ENCODE assay signal across 18 cellular contexts in the genomic region with DNA sequence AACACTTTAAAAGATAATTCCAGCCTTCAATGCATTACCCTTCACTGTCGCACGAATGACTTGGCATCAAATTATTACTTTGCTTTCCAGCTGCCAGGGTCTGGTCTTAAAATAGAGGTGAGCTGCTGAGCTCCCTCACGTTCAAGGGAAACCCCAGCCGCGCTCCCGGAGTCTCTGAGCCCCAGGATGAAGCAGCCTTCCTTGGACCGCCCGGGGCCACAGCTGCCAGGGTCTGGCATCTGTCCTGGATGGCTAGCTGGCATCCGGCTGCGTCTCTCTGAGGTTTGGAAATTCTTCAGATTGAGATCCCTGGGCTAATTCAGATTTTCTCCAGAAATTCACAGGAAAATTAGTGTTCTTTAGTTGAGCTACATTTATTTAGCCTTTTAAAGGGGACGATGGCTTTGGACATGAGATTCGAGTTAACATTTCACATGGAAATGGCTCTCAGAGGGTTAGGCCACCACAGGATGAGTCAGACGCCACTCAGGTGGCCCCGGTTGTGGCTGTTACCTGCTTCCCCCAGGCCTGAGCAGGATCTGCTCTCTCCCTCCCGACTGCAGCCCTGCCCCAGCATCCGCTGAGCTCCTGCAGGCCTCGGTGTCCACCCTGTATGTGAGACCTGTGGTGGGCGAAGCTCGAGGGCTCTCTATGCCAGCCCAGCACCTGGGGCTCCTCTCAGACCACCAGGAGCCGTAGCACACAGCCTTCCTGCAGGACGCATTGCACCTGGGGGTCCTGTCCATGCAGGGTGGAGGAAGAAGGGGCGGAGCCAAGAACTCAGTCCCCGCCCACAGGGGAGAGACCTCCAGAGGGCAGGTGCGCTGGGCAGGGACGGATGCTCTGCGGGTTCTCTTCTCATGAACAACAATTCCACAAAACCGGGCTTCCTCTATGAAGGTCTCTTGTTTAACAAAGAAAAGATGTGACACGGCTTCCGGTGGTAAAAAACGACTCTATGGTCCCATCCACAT.
A peak's percentile ranks its signal among the peaks of the same experiment; 100 is the strongest.
DNase-seq lines count a peak whose midpoint lies in the region; ATAC-seq and TF ChIP-seq lines count a peak whose summit lies in the region.
"Had no signal": no experiment of that assay in that cellular context is flagged by ENCODE, and none has a peak within 500 bp of the region (broad histone marks: within the 10 kb centered on the region; RNA-seq: fewer than 3 reads in every experiment).

No MANE protein-coding gene starts in this region.

- H3K27ac Mint-ChIP-seq in WTC11, result no peak overlapping the region
- H3K27ac Mint-ChIP-seq: B cell; CD4-positive, alpha-beta T cell had no signal

- in situ Hi-C loops in gastrocnemius medialis (cut with MboI; ENCODE audit: low sequenced_read_pairs in 4 of 4), result no loop called here

- H3K36me3 Mint-ChIP-seq in WTC11, result peaks cover 4% of the 10 kb centered on the region; the same call in 1 of the 2 replicates

- H3K4me1 Mint-ChIP-seq in WTC11, result no peaks in the 10 kb centered on the region
- H3K4me1 Mint-ChIP-seq: B cell had no signal

- H3K4me3 Mint-ChIP-seq in WTC11, result no peak overlapping the region
- H3K4me3 Mint-ChIP-seq: B cell; CD4-positive, alpha-beta T cell had no signal

- H3K27ac ChIP-seq in gastrocnemius medialis, result peak overlapping the region; percentile 43 to 60 (median 54)
- H3K27ac ChIP-seq: PC-9 had no signal

- intact Hi-C loops in gastrocnemius medialis (cut with DNase I; ENCODE audit: low total_unique reads), result no loop called here

- TF ChIP-seq CTCF in WTC11 (IDR thresholded peaks at IDR 0.05), result no peak
- no peak for TF ChIP-seq CTCF in gastrocnemius medialis (IDR thresholded peaks at IDR 0.05 in 4 of 5, conservative IDR thresholded peaks at IDR 0.05 in 1 of 5)

- H3K9me3 ChIP-seq in MG63 (no peaks in the 10 kb centered on the region), gastrocnemius medialis (no peaks in the 10 kb centered on the region)

- POLR2A ChIA-PET in WTC11 (lab: Charles Lee), result no interaction called here

- H3K4me1 ChIP-seq in gastrocnemius medialis, result no peaks in the 10 kb centered on the region

- no peaks in the 10 kb centered on the region for H3K27me3 ChIP-seq in MG63
- H3K27me3 ChIP-seq in gastrocnemius medialis, result no peaks in the 10 kb centered on the region

- TF ChIP-seq POLR2A in gastrocnemius medialis (IDR thresholded peaks at IDR 0.05), result no peak

- ATAC-seq in WTC11 (peak; percentile 59), gastrocnemius medialis (peak in 1 of 2 donors; percentile 38), HG03571 (IDR thresholded peaks at IDR 0.05; ENCODE audit: unreplicated experiment) (no peak), GM21423 (IDR thresholded peaks at IDR 0.05; ENCODE audit: unreplicated experiment) (no peak), GM21390 (IDR thresholded peaks at IDR 0.05; ENCODE audit: unreplicated experiment) (no peak)
- ATAC-seq: K562 had no signal

- no peaks in the 10 kb centered on the region for H3K27me3 Mint-ChIP-seq in WTC11 (ENCODE audit: low read depth)
- H3K27me3 Mint-ChIP-seq: B cell; CD4-positive, alpha-beta T cell had no signal

- H3K4me3 ChIP-seq in MG63 (no peak overlapping the region), gastrocnemius medialis (no peak overlapping the region)
- H3K4me3 ChIP-seq: K562, PC-9 had no signal

- H3K9me3 Mint-ChIP-seq in WTC11, result no peaks in the 10 kb centered on the region
- H3K9me3 Mint-ChIP-seq: CD4-positive, alpha-beta T cell had no signal

- CTCF ChIA-PET in WTC11 (lab: Charles Lee), result no interaction called here

- DNase-seq in MG63 (peak; percentile 79), WTC11 (ENCODE audit: low spot score) (peak; percentile 44), medulla oblongata (ENCODE audit: extremely low spot score) (peak; percentile 51), gastrocnemius medialis (peak in 1 of 2 donors; percentile 56)
- DNase-seq: CD4-positive, alpha-beta T cell; EL; HCEC 1CT; MV-4-11; NCI-H1417 treated with DMSO at 0.1 percent for 48 hours; NCI-H1930; NCI-H2171; NCI-H748 treated with DMSO at 0.1 percent for 48 hours; PC-9 had no signal

- H3K36me3 ChIP-seq in MG63 (peaks cover 3% of the 10 kb centered on the region), gastrocnemius medialis (peaks cover 3 to 74% of the 10 kb centered on the region in 2 donors)

TF ChIP-seq in WTC11, 78 proteins besides CTCF, POLR2A, EP300 and RAD21:
- TF ChIP-seq, protein P1, sequence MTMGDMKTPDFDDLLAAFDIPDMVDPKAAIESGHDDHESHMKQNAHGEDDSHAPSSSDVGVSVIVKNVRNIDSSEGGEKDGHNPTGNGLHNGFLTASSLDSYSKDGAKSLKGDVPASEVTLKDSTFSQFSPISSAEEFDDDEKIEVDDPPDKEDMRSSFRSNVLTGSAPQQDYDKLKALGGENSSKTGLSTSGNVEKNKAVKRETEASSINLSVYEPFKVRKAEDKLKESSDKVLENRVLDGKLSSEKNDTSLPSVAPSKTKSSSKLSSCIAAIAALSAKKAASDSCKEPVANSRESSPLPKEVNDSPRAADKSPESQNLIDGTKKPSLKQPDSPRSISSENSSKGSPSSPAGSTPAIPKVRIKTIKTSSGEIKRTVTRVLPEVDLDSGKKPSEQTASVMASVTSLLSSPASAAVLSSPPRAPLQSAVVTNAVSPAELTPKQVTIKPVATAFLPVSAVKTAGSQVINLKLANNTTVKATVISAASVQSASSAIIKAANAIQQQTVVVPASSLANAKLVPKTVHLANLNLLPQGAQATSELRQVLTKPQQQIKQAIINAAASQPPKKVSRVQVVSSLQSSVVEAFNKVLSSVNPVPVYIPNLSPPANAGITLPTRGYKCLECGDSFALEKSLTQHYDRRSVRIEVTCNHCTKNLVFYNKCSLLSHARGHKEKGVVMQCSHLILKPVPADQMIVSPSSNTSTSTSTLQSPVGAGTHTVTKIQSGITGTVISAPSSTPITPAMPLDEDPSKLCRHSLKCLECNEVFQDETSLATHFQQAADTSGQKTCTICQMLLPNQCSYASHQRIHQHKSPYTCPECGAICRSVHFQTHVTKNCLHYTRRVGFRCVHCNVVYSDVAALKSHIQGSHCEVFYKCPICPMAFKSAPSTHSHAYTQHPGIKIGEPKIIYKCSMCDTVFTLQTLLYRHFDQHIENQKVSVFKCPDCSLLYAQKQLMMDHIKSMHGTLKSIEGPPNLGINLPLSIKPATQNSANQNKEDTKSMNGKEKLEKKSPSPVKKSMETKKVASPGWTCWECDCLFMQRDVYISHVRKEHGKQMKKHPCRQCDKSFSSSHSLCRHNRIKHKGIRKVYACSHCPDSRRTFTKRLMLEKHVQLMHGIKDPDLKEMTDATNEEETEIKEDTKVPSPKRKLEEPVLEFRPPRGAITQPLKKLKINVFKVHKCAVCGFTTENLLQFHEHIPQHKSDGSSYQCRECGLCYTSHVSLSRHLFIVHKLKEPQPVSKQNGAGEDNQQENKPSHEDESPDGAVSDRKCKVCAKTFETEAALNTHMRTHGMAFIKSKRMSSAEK (CRISPR knock-in tag; IDR thresholded peaks at IDR 0.05; ENCODE audit: borderline replicate concordance), result no peak
- TF ChIP-seq, protein P2, sequence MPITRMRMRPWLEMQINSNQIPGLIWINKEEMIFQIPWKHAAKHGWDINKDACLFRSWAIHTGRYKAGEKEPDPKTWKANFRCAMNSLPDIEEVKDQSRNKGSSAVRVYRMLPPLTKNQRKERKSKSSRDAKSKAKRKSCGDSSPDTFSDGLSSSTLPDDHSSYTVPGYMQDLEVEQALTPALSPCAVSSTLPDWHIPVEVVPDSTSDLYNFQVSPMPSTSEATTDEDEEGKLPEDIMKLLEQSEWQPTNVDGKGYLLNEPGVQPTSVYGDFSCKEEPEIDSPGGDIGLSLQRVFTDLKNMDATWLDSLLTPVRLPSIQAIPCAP (CRISPR knock-in tag; IDR thresholded peaks at IDR 0.05), result no peak
- TF ChIP-seq KAT7 (CRISPR knock-in tag; IDR thresholded peaks at IDR 0.05; ENCODE audit: borderline replicate concordance), result no peak
- TF ChIP-seq SOX15 (CRISPR knock-in tag; IDR thresholded peaks at IDR 0.05), result no peak
- no peak for TF ChIP-seq FOXJ3 (CRISPR knock-in tag; IDR thresholded peaks at IDR 0.05; ENCODE audit: borderline replicate concordance)
- no peak for TF ChIP-seq ZNF121 (CRISPR knock-in tag; IDR thresholded peaks at IDR 0.05)
- TF ChIP-seq, protein P3, sequence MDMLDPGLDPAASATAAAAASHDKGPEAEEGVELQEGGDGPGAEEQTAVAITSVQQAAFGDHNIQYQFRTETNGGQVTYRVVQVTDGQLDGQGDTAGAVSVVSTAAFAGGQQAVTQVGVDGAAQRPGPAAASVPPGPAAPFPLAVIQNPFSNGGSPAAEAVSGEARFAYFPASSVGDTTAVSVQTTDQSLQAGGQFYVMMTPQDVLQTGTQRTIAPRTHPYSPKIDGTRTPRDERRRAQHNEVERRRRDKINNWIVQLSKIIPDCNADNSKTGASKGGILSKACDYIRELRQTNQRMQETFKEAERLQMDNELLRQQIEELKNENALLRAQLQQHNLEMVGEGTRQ (CRISPR knock-in tag; IDR thresholded peaks at IDR 0.05), result no peak
- TF ChIP-seq GRHL2 (CRISPR knock-in tag; IDR thresholded peaks at IDR 0.05; ENCODE audit: insufficient replicate concordance, severe bottlenecking), result no peak
- no peak for TF ChIP-seq CREM (CRISPR knock-in tag; IDR thresholded peaks at IDR 0.05)
- TF ChIP-seq IRF2 (CRISPR knock-in tag; IDR thresholded peaks at IDR 0.05; ENCODE audit: borderline replicate concordance, low read depth), result no peak
- TF ChIP-seq, protein P4, sequence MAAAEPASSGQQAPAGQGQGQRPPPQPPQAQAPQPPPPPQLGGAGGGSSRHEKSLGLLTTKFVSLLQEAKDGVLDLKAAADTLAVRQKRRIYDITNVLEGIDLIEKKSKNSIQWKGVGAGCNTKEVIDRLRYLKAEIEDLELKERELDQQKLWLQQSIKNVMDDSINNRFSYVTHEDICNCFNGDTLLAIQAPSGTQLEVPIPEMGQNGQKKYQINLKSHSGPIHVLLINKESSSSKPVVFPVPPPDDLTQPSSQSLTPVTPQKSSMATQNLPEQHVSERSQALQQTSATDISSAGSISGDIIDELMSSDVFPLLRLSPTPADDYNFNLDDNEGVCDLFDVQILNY (CRISPR knock-in tag; IDR thresholded peaks at IDR 0.05), result no peak
- no peak for TF ChIP-seq TCF7 (CRISPR knock-in tag; IDR thresholded peaks at IDR 0.05; ENCODE audit: low read depth)
- no peak for TF ChIP-seq SP1 (CRISPR knock-in tag; conservative IDR thresholded peaks at IDR 0.05)
